Comparison of ENCODE assay signal across 1 cellular context in the genomic region with DNA sequence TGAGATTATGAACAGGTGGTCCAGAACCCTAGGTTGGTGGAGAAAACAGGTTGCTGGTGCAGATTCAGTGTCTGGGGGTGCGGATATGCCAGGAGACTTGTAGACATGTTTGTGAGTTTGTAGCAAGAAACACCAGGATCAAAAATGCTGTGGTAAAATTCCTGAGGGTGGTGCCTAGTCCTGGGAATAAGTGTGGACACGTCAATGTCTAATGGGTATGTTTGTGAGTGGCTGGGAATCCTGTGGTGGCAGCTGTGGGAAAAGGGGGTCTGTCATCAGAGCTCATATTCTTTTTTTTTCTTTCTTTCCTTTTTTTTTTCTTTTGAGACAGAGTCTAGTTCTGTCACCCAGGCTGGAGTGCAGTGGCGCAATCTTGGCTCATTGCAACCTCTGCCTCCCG.
TF ChIP-seq lines count a peak whose summit lies in the region.

No MANE protein-coding gene starts in this region.

TF ChIP-seq in WTC11, 78 proteins besides CTCF, POLR2A, EP300 and RAD21 (continued from another document):
- TF ChIP-seq, protein P1, sequence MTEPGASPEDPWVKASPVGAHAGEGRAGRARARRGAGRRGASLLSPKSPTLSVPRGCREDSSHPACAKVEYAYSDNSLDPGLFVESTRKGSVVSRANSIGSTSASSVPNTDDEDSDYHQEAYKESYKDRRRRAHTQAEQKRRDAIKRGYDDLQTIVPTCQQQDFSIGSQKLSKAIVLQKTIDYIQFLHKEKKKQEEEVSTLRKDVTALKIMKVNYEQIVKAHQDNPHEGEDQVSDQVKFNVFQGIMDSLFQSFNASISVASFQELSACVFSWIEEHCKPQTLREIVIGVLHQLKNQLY (CRISPR knock-in tag; IDR thresholded peaks at IDR 0.05): no peak
- TF ChIP-seq ZSCAN18 (CRISPR knock-in tag; IDR thresholded peaks at IDR 0.05): no peak
- TF ChIP-seq SMAD3 (CRISPR knock-in tag; IDR thresholded peaks at IDR 0.05; ENCODE audit: borderline replicate concordance): no peak
- TF ChIP-seq ZNF219 (CRISPR knock-in tag; IDR thresholded peaks at IDR 0.05; ENCODE audit: borderline replicate concordance): no peak
- TF ChIP-seq HMGXB4 (CRISPR knock-in tag; IDR thresholded peaks at IDR 0.05): no peak
- no peak for TF ChIP-seq NR2C2 (CRISPR knock-in tag; IDR thresholded peaks at IDR 0.05)
- TF ChIP-seq SOX15 (CRISPR knock-in tag; IDR thresholded peaks at IDR 0.05): no peak
- TF ChIP-seq, protein P2, sequence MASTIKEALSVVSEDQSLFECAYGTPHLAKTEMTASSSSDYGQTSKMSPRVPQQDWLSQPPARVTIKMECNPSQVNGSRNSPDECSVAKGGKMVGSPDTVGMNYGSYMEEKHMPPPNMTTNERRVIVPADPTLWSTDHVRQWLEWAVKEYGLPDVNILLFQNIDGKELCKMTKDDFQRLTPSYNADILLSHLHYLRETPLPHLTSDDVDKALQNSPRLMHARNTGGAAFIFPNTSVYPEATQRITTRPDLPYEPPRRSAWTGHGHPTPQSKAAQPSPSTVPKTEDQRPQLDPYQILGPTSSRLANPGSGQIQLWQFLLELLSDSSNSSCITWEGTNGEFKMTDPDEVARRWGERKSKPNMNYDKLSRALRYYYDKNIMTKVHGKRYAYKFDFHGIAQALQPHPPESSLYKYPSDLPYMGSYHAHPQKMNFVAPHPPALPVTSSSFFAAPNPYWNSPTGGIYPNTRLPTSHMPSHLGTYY (CRISPR knock-in tag; IDR thresholded peaks at IDR 0.05): no peak
- TF ChIP-seq FOXJ3 (CRISPR knock-in tag; IDR thresholded peaks at IDR 0.05; ENCODE audit: borderline replicate concordance): no peak
- TF ChIP-seq, protein P3, sequence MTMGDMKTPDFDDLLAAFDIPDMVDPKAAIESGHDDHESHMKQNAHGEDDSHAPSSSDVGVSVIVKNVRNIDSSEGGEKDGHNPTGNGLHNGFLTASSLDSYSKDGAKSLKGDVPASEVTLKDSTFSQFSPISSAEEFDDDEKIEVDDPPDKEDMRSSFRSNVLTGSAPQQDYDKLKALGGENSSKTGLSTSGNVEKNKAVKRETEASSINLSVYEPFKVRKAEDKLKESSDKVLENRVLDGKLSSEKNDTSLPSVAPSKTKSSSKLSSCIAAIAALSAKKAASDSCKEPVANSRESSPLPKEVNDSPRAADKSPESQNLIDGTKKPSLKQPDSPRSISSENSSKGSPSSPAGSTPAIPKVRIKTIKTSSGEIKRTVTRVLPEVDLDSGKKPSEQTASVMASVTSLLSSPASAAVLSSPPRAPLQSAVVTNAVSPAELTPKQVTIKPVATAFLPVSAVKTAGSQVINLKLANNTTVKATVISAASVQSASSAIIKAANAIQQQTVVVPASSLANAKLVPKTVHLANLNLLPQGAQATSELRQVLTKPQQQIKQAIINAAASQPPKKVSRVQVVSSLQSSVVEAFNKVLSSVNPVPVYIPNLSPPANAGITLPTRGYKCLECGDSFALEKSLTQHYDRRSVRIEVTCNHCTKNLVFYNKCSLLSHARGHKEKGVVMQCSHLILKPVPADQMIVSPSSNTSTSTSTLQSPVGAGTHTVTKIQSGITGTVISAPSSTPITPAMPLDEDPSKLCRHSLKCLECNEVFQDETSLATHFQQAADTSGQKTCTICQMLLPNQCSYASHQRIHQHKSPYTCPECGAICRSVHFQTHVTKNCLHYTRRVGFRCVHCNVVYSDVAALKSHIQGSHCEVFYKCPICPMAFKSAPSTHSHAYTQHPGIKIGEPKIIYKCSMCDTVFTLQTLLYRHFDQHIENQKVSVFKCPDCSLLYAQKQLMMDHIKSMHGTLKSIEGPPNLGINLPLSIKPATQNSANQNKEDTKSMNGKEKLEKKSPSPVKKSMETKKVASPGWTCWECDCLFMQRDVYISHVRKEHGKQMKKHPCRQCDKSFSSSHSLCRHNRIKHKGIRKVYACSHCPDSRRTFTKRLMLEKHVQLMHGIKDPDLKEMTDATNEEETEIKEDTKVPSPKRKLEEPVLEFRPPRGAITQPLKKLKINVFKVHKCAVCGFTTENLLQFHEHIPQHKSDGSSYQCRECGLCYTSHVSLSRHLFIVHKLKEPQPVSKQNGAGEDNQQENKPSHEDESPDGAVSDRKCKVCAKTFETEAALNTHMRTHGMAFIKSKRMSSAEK (CRISPR knock-in tag; IDR thresholded peaks at IDR 0.05; ENCODE audit: borderline replicate concordance): no peak
- TF ChIP-seq ZNF121 (CRISPR knock-in tag; IDR thresholded peaks at IDR 0.05): no peak
- no peak for TF ChIP-seq ATF1 (CRISPR knock-in tag; IDR thresholded peaks at IDR 0.05)
- no peak for TF ChIP-seq ZNF263 (CRISPR knock-in tag; IDR thresholded peaks at IDR 0.05; ENCODE audit: low read depth)
- no peak for TF ChIP-seq JAZF1 (CRISPR knock-in tag; IDR thresholded peaks at IDR 0.05)
- no peak for TF ChIP-seq ZBTB21 (CRISPR knock-in tag; IDR thresholded peaks at IDR 0.05; ENCODE audit: borderline replicate concordance)
